ENCODE assay signal across 8 cellular contexts in genomic region chr17:56835259-56835575, GRCh38. TPM values are rescaled to one million over a fixed set of nuclear protein-coding genes. Genes with fewer than 3 reads are reported as not detected.
DNase-seq lines count a peak whose midpoint lies in the region; ATAC-seq and TF ChIP-seq lines count a peak whose summit lies in the region.

No MANE protein-coding gene starts in this region.

- CTCF ChIA-PET in OCI-LY7 (lab: Charles Lee; ENCODE audit: unreplicated experiment) = no interaction called here

- intact Hi-C loops in OCI-LY7 (cut with micrococcal nuclease; ENCODE audit: unreplicated experiment) = no loop called here
- intact Hi-C loops in esophagus muscularis mucosa (cut with DNase I) = loop anchor here (5.0 kb wide), 1 partner anchor 77 kb away; the partner anchor contains the start of gene TRIM25
- intact Hi-C loops in aorta (cut with DNase I) = loop anchor here in 1 of 2 donors (10.0 kb wide), 1 partner anchor 280 kb away; no protein-coding TSS in a partner anchor

- DNase-seq in GM12865 (ENCODE audit: low read depth) (no peak), OCI-LY7 (ENCODE audit: low spot score) (no peak), esophagus muscularis mucosa (ENCODE audit: extremely low spot score) (no peak), NCI-H1105 (lab: John Stamatoyannopoulos, UW) (no peak), aorta (no peak)
- DNase-seq in stimulated activated CD4-positive, alpha-beta T cell treated with anti-CD3 and anti-CD28 coated beads, Interleukin-4, amount 100 ng/mL, for 1 hour = no peak

- H3K27ac ChIP-seq in OCI-LY7 (ENCODE audit: low read depth, low read length, poor library complexity, severe bottlenecking) = no peak overlapping the region
- peak overlapping the region in 3 of 4 donors; percentile 90 to 94 (median 92) for H3K27ac ChIP-seq in esophagus muscularis mucosa (replicated peaks in 1 of 4)
- H3K27ac ChIP-seq in rectal smooth muscle tissue (ENCODE audit: low read depth, low read length) = no peak overlapping the region
- no peak overlapping the region for H3K27ac ChIP-seq in aorta (ENCODE audit: low read depth in 1 of 2, low read length in 2 of 2)

- TF ChIP-seq EP300 in esophagus muscularis mucosa (IDR thresholded peaks at IDR 0.05) = no peak

- no peaks in the 10 kb centered on the region for H3K9me2 ChIP-seq in OCI-LY7 (ENCODE audit: insufficient read depth, low read length)

- H3K27me3 ChIP-seq in esophagus muscularis mucosa (no peaks in the 10 kb centered on the region), rectal smooth muscle tissue (ENCODE audit: control insufficient read depth, insufficient read depth, low read length) (no peaks in the 10 kb centered on the region), aorta (ENCODE audit: control insufficient read depth in 1 of 2, insufficient read depth in 2 of 2, low read length in 1 of 2) (no peaks in the 10 kb centered on the region)

- BruUV-seq in OCI-LY7 (replicated peaks; lab: Mats Ljungman, UMichigan) = no TSS peak

- no peak overlapping the region for H3K9ac ChIP-seq in rectal smooth muscle tissue (ENCODE audit: low read length)

- peak overlapping the region; percentile 46; the same call in 1 of the 2 replicates for H2AFZ ChIP-seq in OCI-LY7 (ENCODE audit: low read length)

- POLR2A ChIA-PET in OCI-LY7 (lab: Charles Lee) = interaction anchor here (0.6 to 2.7 kb wide), 5 partner anchors 10 to 647 kb away, joined by 3 to 10 read pairs (median 4); no protein-coding TSS in a partner anchor

- no peaks in the 10 kb centered on the region for H3K9me3 ChIP-seq in OCI-LY7 (ENCODE audit: low read length)
- no peaks in the 10 kb centered on the region for H3K9me3 ChIP-seq in esophagus muscularis mucosa
- H3K9me3 ChIP-seq in aorta (ENCODE audit: control insufficient read depth, low read length) = no peaks in the 10 kb centered on the region

- H3K36me3 ChIP-seq in OCI-LY7 (ENCODE audit: insufficient read depth, low read length) = peaks cover 30% of the 10 kb centered on the region
- H3K36me3 ChIP-seq in esophagus muscularis mucosa = peaks cover 0 to 13% (median 2%) of the 10 kb centered on the region in 4 donors
- H3K36me3 ChIP-seq in rectal smooth muscle tissue (ENCODE audit: control insufficient read depth, insufficient read depth, low read length) = no peaks in the 10 kb centered on the region
- no peaks in the 10 kb centered on the region for H3K36me3 ChIP-seq in aorta (ENCODE audit: control insufficient read depth in 1 of 2, insufficient read depth in 2 of 2, low read length in 1 of 2)

- H3K4me3 ChIP-seq in GM12865 (ENCODE audit: low read depth, low read length) (peak overlapping the region; percentile 61), OCI-LY7 (ENCODE audit: low read depth, low read length, poor library complexity, severe bottlenecking) (peak overlapping the region; percentile 77), esophagus muscularis mucosa (peak overlapping the region; percentile 67 to 86 (median 78)), rectal smooth muscle tissue (ENCODE audit: low read length) (peak overlapping the region; percentile 70), aorta (ENCODE audit: low read length in 2 of 2) (no peak overlapping the region)

- peak overlapping the region; percentile 81 for H3K4me2 ChIP-seq in OCI-LY7 (ENCODE audit: low read length)

- peaks cover 41% of the 10 kb centered on the region; the same call in 1 of the 2 replicates for H3K79me2 ChIP-seq in OCI-LY7 (ENCODE audit: insufficient read depth, low read depth, low read length)

- TF ChIP-seq POLR2A in esophagus muscularis mucosa (IDR thresholded peaks at IDR 0.05; ENCODE audit: low read depth) = no peak

- 56% methylated on average over 6 of the region's 6 CpGs for WGBS in esophagus muscularis mucosa
- WGBS in aorta, 2 donors = 70 to 72% methylated on average over 6 of the region's 6 CpGs

- TF ChIP-seq CTCF in GM12865 (IDR thresholded peaks at IDR 0.05; ENCODE audit: insufficient read depth, low read depth, low read length, missing control alignments) = no peak
- TF ChIP-seq CTCF in OCI-LY7 (conservative IDR thresholded peaks at IDR 0.05; ENCODE audit: low read length) = no peak
- TF ChIP-seq CTCF in esophagus muscularis mucosa (IDR thresholded peaks at IDR 0.05) = no peak

- H4K20me1 ChIP-seq in OCI-LY7 (ENCODE audit: insufficient read depth, low read length) = peaks cover 7% of the 10 kb centered on the region; the same call in 1 of the 2 replicates

- ATAC-seq in HG03442 (IDR thresholded peaks at IDR 0.05; ENCODE audit: unreplicated experiment) (no peak), aorta (ENCODE audit: low FRiP score) (no peak)

- H3K4me1 ChIP-seq in OCI-LY7 (ENCODE audit: insufficient read depth, low read length, poor library complexity, severe bottlenecking) (peaks cover 59% of the 10 kb centered on the region), esophagus muscularis mucosa (peaks cover 11 to 65% (median 53%) of the 10 kb centered on the region in 4 donors), rectal smooth muscle tissue (ENCODE audit: control insufficient read depth, insufficient read depth, low read length) (peaks cover 10% of the 10 kb centered on the region), aorta (ENCODE audit: control insufficient read depth in 1 of 2, insufficient read depth in 2 of 2, low read length in 2 of 2) (no peaks in the 10 kb centered on the region)

RNA-seq across cellular contexts. Expression of gene DGKE, which starts 1.3 kb away (rescaled TPM):
- total RNA-seq in OCI-LY7 (2014; rRNA removed; shearing (Covaris generic)) = 6.2 and 8.6 TPM in 2 replicates
- 21.4 and 26.3 TPM in 2 replicates for total RNA-seq in OCI-LY7 (2022)
- 10 to 100 TPM in 3 of 4 donors, 1 to 10 TPM in 1; 7.1 to 12.5 (median 11.1) TPM for total RNA-seq in esophagus muscularis mucosa
- total RNA-seq in aorta = 10 to 100 TPM in 1 of 2 donors, 1 to 10 TPM in 1; 9.9 to 17.1 TPM
- polyA plus RNA-seq in aorta = 1 to 10 TPM in 1 of 2 donors, under 1 TPM in 1; 0.88 to 3.6 TPM

RNA-seq across cellular contexts. Expression of gene C17orf67, which starts 1.5 kb away (rescaled TPM):
- 5.2 and 5.8 TPM in 2 replicates for total RNA-seq in OCI-LY7 (2014; rRNA removed; shearing (Covaris generic))
- total RNA-seq in OCI-LY7 (2022) (5.4 and 6.0 TPM in 2 replicates), esophagus muscularis mucosa (1 to 10 TPM in 3 of 4 donors, under 1 TPM in 1; 0.83 to 4.3 (median 3.6) TPM), aorta (1 to 10 TPM; 3.3 to 5.0 TPM)
- 1 to 10 TPM; 1.3 to 3.8 TPM for polyA plus RNA-seq in aorta

Comparison
In these comparisons a context has a peak if more than half of its experiments do, and no peak if none do; other contexts are left out.
1. H3K4me3 ChIP-seq: peak in GM12865 (single experiment), OCI-LY7 (single experiment), esophagus muscularis mucosa (4 of 4) and rectal smooth muscle tissue (single experiment); none in aorta (0 of 2).
2. H3K27ac ChIP-seq: peak in esophagus muscularis mucosa (3 of 4); none in OCI-LY7 (single experiment), rectal smooth muscle tissue (single experiment) and aorta (0 of 2).